ENCODE assay signal across 10 cellular contexts in the genomic region with DNA sequence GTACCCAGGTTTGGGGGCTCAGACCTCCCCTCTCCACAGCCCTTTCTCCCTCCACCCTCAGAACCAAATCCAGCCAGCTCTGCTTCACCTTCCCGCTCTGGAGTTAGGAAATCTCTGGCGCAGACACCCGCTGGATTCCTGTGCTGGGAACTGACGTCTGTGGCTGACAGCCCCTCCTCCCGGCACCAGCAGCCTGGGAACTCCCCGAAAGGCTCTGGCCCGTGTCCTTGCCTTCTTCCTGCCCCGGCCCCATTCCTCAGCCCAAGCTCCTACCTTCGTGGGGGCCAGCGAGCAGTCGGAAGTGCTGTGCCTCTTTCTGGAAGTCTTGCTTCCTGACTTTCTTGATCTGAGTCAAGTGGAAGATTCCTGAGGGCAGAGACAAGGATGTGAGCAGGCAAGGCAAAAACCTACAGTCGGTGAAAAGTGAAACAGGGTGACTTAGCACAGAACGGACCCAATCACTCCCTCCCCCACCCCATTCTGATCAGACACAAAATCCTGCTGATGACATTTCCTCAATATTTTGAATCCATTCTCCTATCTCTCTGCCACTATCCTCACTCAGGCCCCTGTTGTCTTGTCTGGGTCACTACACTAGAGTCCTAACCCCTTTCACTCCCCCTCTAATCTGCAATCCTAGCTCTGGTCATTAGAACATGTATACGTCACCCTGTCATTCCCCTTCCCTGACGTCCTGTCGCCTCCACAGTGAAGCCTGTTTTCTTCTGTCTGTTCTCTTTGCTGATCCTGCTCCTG. TPM values are rescaled to one million over a fixed set of nuclear protein-coding genes. Genes with fewer than 3 reads are reported as not detected.
A peak's percentile ranks its signal among the peaks of the same experiment; 100 is the strongest.
DNase-seq lines count a peak whose midpoint lies in the region; ATAC-seq, FAIRE-seq and TF ChIP-seq lines count a peak whose summit lies in the region.
"Had no signal": no experiment of that assay in that cellular context is flagged by ENCODE, and none has a peak within 500 bp of the region (broad histone marks: within the 10 kb centered on the region; RNA-seq: fewer than 3 reads in every experiment).

No MANE protein-coding gene starts in this region.

- H3K4me1 ChIP-seq in colonic mucosa (no peaks in the 10 kb centered on the region), kidney (ENCODE audit: control insufficient read depth in 1 of 2, insufficient read depth in 1 of 2, low read depth in 1 of 2, low read length in 2 of 2) (peaks cover 0 to 9% of the 10 kb centered on the region in 2 donors)

- H3K27ac ChIP-seq in colonic mucosa (peak overlapping the region; percentile 49), kidney (ENCODE audit: low read depth in 2 of 2, low read length in 2 of 2) (peak overlapping the region; percentile 64 to 80)

- H3K36me3 ChIP-seq in GM06990 (ENCODE audit: control insufficient read depth, insufficient read depth, low read length) = no peaks in the 10 kb centered on the region
- no peaks in the 10 kb centered on the region for H3K36me3 ChIP-seq in colonic mucosa
- H3K36me3 ChIP-seq in kidney (ENCODE audit: control insufficient read depth in 1 of 2, insufficient read depth in 2 of 2, low read length in 2 of 2) = no peaks in the 10 kb centered on the region

- H3K4me3 ChIP-seq in GM06990 (replicated peaks; ENCODE audit: low read depth, low read length) = peak overlapping the region; percentile 36
- H3K4me3 ChIP-seq in colonic mucosa = no peak overlapping the region
- no peak overlapping the region for H3K4me3 ChIP-seq in kidney (ENCODE audit: low read length in 2 of 2)
- H3K4me3 ChIP-seq in skeletal muscle cell (ENCODE audit: low read depth, low read length) = no peak overlapping the region

- H3K9me3 ChIP-seq in colonic mucosa (no peaks in the 10 kb centered on the region), kidney (ENCODE audit: control insufficient read depth in 1 of 2, low read length in 2 of 2) (no peaks in the 10 kb centered on the region)

- DNase-seq in GM06990 (ENCODE audit: extremely low read depth, insufficient read length) (no peak), colonic mucosa (peak; percentile 41), kidney (peak; percentile 96), skeletal muscle cell (ENCODE audit: low read depth) (peak; percentile 92), globus pallidus (ENCODE audit: low spot score) (no peak)
- DNase-seq in stimulated activated CD4-positive, alpha-beta T cell treated with anti-CD3 and anti-CD28 coated beads, Interleukin-15, amount 100 ng/mL, for 24 hours = no peak
- no peak for DNase-seq in activated CD4-positive, alpha-beta T cell treated with anti-CD3 and anti-CD28 coated beads, Interleukin-2, amount 50 U/mL, for 48 hours
- DNase-seq: activated CD4-positive, alpha-beta T cell treated with anti-CD3 and anti-CD28 coated beads, Interleukin-2, amount 50 U/mL, for 1 hour; NCI-H2029 had no signal

- no peaks in the 10 kb centered on the region; the same call in 1 of the 2 replicates for H3K27me3 ChIP-seq in GM06990 (replicated peaks; ENCODE audit: control insufficient read depth, insufficient read depth, low read length)
- no peaks in the 10 kb centered on the region for H3K27me3 ChIP-seq in colonic mucosa

- intact Hi-C loops in colonic mucosa (cut with DNase I) = no loop called here
- intact Hi-C loops in kidney (cut with DNase I) = no loop called here

- H3K9ac ChIP-seq in colonic mucosa (ENCODE audit: low read depth in 2 of 2, low read length in 2 of 2) = peak overlapping the region in 1 of 2 donors; percentile 35
- H3K9ac ChIP-seq in kidney (ENCODE audit: low read length in 2 of 2) = peak overlapping the region; percentile 39 to 44

- ATAC-seq in HG02938 (IDR thresholded peaks at IDR 0.05; ENCODE audit: unreplicated experiment) = no peak

- FAIRE-seq in kidney (lab: Jason Lieb, UNC) = no peak

- TF ChIP-seq CTCF in GM06990 (IDR thresholded peaks at IDR 0.05; ENCODE audit: insufficient read depth, low read length, poor library complexity, severe bottlenecking) (no peak), colonic mucosa (IDR thresholded peaks at IDR 0.05) (no peak), kidney (IDR thresholded peaks at IDR 0.05; ENCODE audit: borderline replicate concordance, extremely low read depth, insufficient read depth) (no peak)

RNA-seq across cellular contexts. Expression of a gene that starts 34.1 kb away (rescaled TPM):
- total RNA-seq in colonic mucosa (10 to 100 TPM in 1 of 2 donors, under 1 TPM in 1; 0.42 to 26.5 TPM), kidney (2.0 TPM)
- polyA plus RNA-seq in kidney (ENCODE audit: insufficient read depth, low read depth, low replicate concordance) = 3.9 TPM

RNA-seq across cellular contexts. Expression of a gene that starts 51.5 kb away (rescaled TPM):
- total RNA-seq in colonic mucosa = 10 to 100 TPM; 12.4 to 13.2 TPM
- 19.6 TPM for total RNA-seq in kidney
- 3.1 TPM for polyA plus RNA-seq in kidney (ENCODE audit: insufficient read depth, low read depth, low replicate concordance)

Comparison
In these comparisons a context has a peak if more than half of its experiments do, and no peak if none do; other contexts are left out.
1. DNase-seq: peak in colonic mucosa (single experiment), kidney (single experiment) and skeletal muscle cell (single experiment); none in GM06990 (single experiment), stimulated activated CD4-positive, alpha-beta T cell treated with anti-CD3 and anti-CD28 coated beads, Interleukin-15, amount 100 ng/mL, for 24 hours (single experiment), activated CD4-positive, alpha-beta T cell treated with anti-CD3 and anti-CD28 coated beads, Interleukin-2, amount 50 U/mL, for 48 hours (0 of 2) and globus pallidus (single experiment).